In the genomic region with DNA sequence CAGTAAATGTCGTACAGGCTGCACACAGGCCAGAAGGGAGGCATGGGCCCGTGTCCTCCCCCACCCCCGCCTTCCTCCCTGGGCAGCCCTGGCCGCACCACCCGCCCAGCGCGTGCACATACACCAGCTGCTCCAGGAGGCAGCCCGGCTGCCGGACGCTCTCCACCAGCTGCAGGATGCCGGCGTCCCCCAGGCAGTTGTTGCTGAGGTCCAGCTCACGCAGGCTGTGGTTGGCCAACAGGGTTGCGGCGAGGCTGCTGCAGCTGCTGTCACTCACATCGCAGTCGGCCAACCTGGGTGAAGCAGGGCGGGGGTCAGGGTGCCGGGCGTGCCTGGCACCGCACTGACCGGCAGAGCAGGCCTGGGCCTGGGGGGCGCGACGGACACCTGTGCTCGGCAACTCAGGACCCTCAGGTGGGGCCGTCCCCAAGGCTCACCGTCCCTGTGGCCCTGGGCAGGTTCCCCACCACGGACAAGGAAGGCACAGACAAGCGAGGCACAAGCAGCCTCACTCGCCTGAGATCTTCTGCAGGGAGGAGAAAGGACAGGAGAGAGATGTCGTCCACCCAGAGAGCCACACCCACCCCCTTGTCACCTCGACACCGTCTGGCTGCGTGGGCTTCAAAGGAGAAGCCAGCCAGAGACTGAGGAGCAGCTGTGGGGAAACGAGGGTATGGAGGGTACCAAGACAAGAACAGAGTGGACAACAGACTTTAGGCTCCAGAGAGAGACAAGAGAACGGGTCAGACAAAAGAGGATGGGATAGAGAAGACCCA, we compare ENCODE assay signal across 17 cellular contexts. TPM values are rescaled to one million over a fixed set of nuclear protein-coding genes. Genes with fewer than 3 reads are reported as not detected.
DNase-seq lines count a peak whose midpoint lies in the region; ATAC-seq, FAIRE-seq and TF ChIP-seq lines count a peak whose summit lies in the region.
"Had no signal": no experiment of that assay in that cellular context is flagged by ENCODE, and none has a peak within 500 bp of the region (broad histone marks: within the 10 kb centered on the region; RNA-seq: fewer than 3 reads in every experiment).

No MANE protein-coding gene starts in this region.

- H3K9me3 ChIP-seq in A549 (no peaks in the 10 kb centered on the region), H9 (ENCODE audit: control insufficient read depth, low read depth, low read length) (no peaks in the 10 kb centered on the region)
- H3K9me3 ChIP-seq: ascending aorta, gastrocnemius medialis had no signal

- no peak overlapping the region for H4K91ac ChIP-seq in H9 (ENCODE audit: insufficient read length, low read depth, low read length)

- H3K18ac ChIP-seq in H9 (ENCODE audit: insufficient read length, low read depth, low read length): no peak overlapping the region

- H3K4me1 Mint-ChIP-seq in H9: no peaks in the 10 kb centered on the region
- H3K4me1 Mint-ChIP-seq in dendritic cell treated with granulocyte-macrophage colony-stimulating factor and Interleukin-4, amounts not matched to agents 40 ng/mL and 50 ng/mL, for 4 days (ENCODE audit: low read depth): peaks cover 44% of the 10 kb centered on the region
- H3K4me1 Mint-ChIP-seq in nephron progenitor cell: peaks cover 17% of the 10 kb centered on the region
- H3K4me1 Mint-ChIP-seq in activated CD4-positive, alpha-beta T cell treated with anti-CD3 and anti-CD28 coated beads for 36 hours: no peaks in the 10 kb centered on the region

- no peak overlapping the region for H3T11ph ChIP-seq in H9 (ENCODE audit: low read length)

- no peak overlapping the region for H2AFZ ChIP-seq in H9 (ENCODE audit: low read length)

- no peak overlapping the region for H4K8ac ChIP-seq in H9 (replicated peaks; ENCODE audit: insufficient read length, low read depth, low read length)

- H3K14ac ChIP-seq in H9 (ENCODE audit: insufficient read depth, low read length): no peak overlapping the region

- H3K9ac ChIP-seq in H9 (ENCODE audit: extremely low read depth, insufficient read length, low read length): no peak overlapping the region

- H3K27me3 Mint-ChIP-seq in H9 (ENCODE audit: low read depth) (peaks cover 4% of the 10 kb centered on the region; the same call in 1 of the 2 replicates), nephron progenitor cell (ENCODE audit: low read depth, poor library complexity) (peaks cover 3% of the 10 kb centered on the region)
- no peaks in the 10 kb centered on the region for H3K27me3 Mint-ChIP-seq in dendritic cell treated with granulocyte-macrophage colony-stimulating factor and Interleukin-4, amounts not matched to agents 40 ng/mL and 50 ng/mL, for 4 days
- H3K27me3 Mint-ChIP-seq in activated CD4-positive, alpha-beta T cell treated with anti-CD3 and anti-CD28 coated beads for 36 hours: no peaks in the 10 kb centered on the region

- H3K4ac ChIP-seq in H9 (ENCODE audit: low read depth, low read length): no peak overlapping the region

- H3K79me2 ChIP-seq in H9 (ENCODE audit: insufficient read depth, low read length): no peaks in the 10 kb centered on the region

- H3K4me3 Mint-ChIP-seq in H9: no peak overlapping the region
- no peak overlapping the region for H3K4me3 Mint-ChIP-seq in dendritic cell treated with granulocyte-macrophage colony-stimulating factor and Interleukin-4, amounts not matched to agents 40 ng/mL and 50 ng/mL, for 4 days
- no peak overlapping the region for H3K4me3 Mint-ChIP-seq in nephron progenitor cell
- no peak overlapping the region for H3K4me3 Mint-ChIP-seq in activated CD4-positive, alpha-beta T cell treated with anti-CD3 and anti-CD28 coated beads for 36 hours

- H3K27ac Mint-ChIP-seq in H9 (peak overlapping the region in 2 of 3 experiments; percentile 77 to 85; a peak in 3 of 7 replicates), nephron progenitor cell (peak overlapping the region; percentile 98)
- peak overlapping the region; percentile 56 for H3K27ac Mint-ChIP-seq in dendritic cell treated with granulocyte-macrophage colony-stimulating factor and Interleukin-4, amounts not matched to agents 40 ng/mL and 50 ng/mL, for 4 days
- H3K27ac Mint-ChIP-seq in activated CD4-positive, alpha-beta T cell treated with anti-CD3 and anti-CD28 coated beads for 36 hours: no peak overlapping the region

- ATAC-seq in A549 (peak; percentile 1 to 7; a peak in 2 of 6 replicates), HG03025 (IDR thresholded peaks at IDR 0.05; ENCODE audit: low FRiP score, unreplicated experiment) (no peak), omental fat pad (ENCODE audit: low FRiP score) (no peak)
- no peak for ATAC-seq in activated CD4-positive, alpha-beta T cell treated with anti-CD3 and anti-CD28 coated beads for 36 hours
- ATAC-seq: left colon had no signal

- no peak for TF ChIP-seq RAD21 in A549 (conservative IDR thresholded peaks at IDR 0.05 in 1 of 2, IDR thresholded peaks at IDR 0.05 in 1 of 2)

- H3K27ac ChIP-seq in A549 (no peak overlapping the region), H9 (ENCODE audit: insufficient read length, low read depth, low read length) (no peak overlapping the region)
- H3K27ac ChIP-seq: ascending aorta had no signal

- no peak for FAIRE-seq in A549 (lab: Jason Lieb, UNC)
- FAIRE-seq in GM19239 (lab: Jason Lieb, UNC): no peak

- TF ChIP-seq CTCF in A549 (IDR thresholded peaks at IDR 0.05): no peak
- no peak for TF ChIP-seq CTCF in H9 (conservative IDR thresholded peaks at IDR 0.05)
- no peak for TF ChIP-seq CTCF in nephron progenitor cell (IDR thresholded peaks at IDR 0.05)
- no peak for TF ChIP-seq CTCF in omental fat pad (IDR thresholded peaks at IDR 0.05)

- no peak overlapping the region for H2BK5ac ChIP-seq in H9 (ENCODE audit: insufficient read length, low read length)

- H3K4me2 ChIP-seq in A549 (no peak overlapping the region), H9 (ENCODE audit: insufficient read depth, insufficient read length, low read length) (no peak overlapping the region)

- no peak overlapping the region for H2BK15ac ChIP-seq in H9 (ENCODE audit: low read depth, low read length)

- H2BK20ac ChIP-seq in H9 (ENCODE audit: low read depth, low read length, poor library complexity, severe bottlenecking): no peak overlapping the region

- H3K23ac ChIP-seq in H9 (ENCODE audit: insufficient read length, low read depth, low read length): no peak overlapping the region

- no peak overlapping the region for H2BK12ac ChIP-seq in H9 (ENCODE audit: insufficient read length, low read depth, low read length)

- H3K4me1 ChIP-seq in A549 (no peaks in the 10 kb centered on the region), H9 (ENCODE audit: insufficient read depth, low read length) (no peaks in the 10 kb centered on the region)
- H3K4me1 ChIP-seq: ascending aorta, gastrocnemius medialis had no signal

- H2AK5ac ChIP-seq in H9 (ENCODE audit: insufficient read length, low read length): no peak overlapping the region

- WGBS in A549 (ENCODE audit: missing lambda C conversion rate): 94% methylated on average over 28 of the region's 37 CpGs
- no CpG with 5 or more reads among the region's 37 CpGs for WGBS in H9 (ENCODE audit: extremely low coverage, insufficient read length, low lambda C conversion rate)

- POLR2A ChIA-PET in A549 (lab: Yijun Ruan, JAX): no interaction called here
- POLR2A ChIA-PET in activated CD4-positive, alpha-beta T cell treated with anti-CD3 and anti-CD28 coated beads for 36 hours (lab: Charles Lee): interaction anchor here (0.6 kb wide), 1 partner anchor 172 kb away, joined by 3 read pairs; no protein-coding TSS in a partner anchor

- CTCF ChIA-PET in A549 (lab: Yijun Ruan, JAX): interaction anchor here (1.1 kb wide), 1 partner anchor 46 kb away, joined by 5 read pairs; no protein-coding TSS in a partner anchor
- CTCF ChIA-PET in activated CD4-positive, alpha-beta T cell treated with anti-CD3 and anti-CD28 coated beads for 36 hours (lab: Charles Lee): no interaction called here

- no peak overlapping the region for H2BK120ac ChIP-seq in H9 (ENCODE audit: low read depth, low read length, poor library complexity, severe bottlenecking)

- H3K36me3 Mint-ChIP-seq in H9 (ENCODE audit: insufficient read depth in 1 of 3, low read depth in 3 of 3) (peaks cover 32 to 68% (median 60%) of the 10 kb centered on the region in 3 experiments), nephron progenitor cell (ENCODE audit: low read depth) (peaks cover 56% of the 10 kb centered on the region)
- H3K36me3 Mint-ChIP-seq in dendritic cell treated with granulocyte-macrophage colony-stimulating factor and Interleukin-4, amounts not matched to agents 40 ng/mL and 50 ng/mL, for 4 days (ENCODE audit: low read depth): peaks cover 100% of the 10 kb centered on the region
- peaks cover 30% of the 10 kb centered on the region for H3K36me3 Mint-ChIP-seq in activated CD4-positive, alpha-beta T cell treated with anti-CD3 and anti-CD28 coated beads for 36 hours (ENCODE audit: low read depth)

- intact Hi-C loops in dendritic cell treated with granulocyte-macrophage colony-stimulating factor and Interleukin-4, amounts not matched to agents 40 ng/mL and 50 ng/mL, for 4 days (cut with micrococcal nuclease): no loop called here
- intact Hi-C loops in activated CD4-positive, alpha-beta T cell treated with anti-CD3 and anti-CD28 coated beads for 36 hours (cut with DNase I, micrococcal nuclease): no loop called here

- no peak overlapping the region for H4K5ac ChIP-seq in H9 (ENCODE audit: insufficient read length, low read depth, low read length)

- TF ChIP-seq POLR2A in A549 (IDR thresholded peaks at IDR 0.05; ENCODE audit: low read length): no peak

- H3K56ac ChIP-seq in H9 (ENCODE audit: insufficient read length, low read depth, low read length): no peak overlapping the region

- no peaks in the 10 kb centered on the region for H3K79me1 ChIP-seq in H9 (ENCODE audit: insufficient read depth, low read depth, low read length, poor library complexity, severe bottlenecking)

- no peak overlapping the region for H3K4me3 ChIP-seq in A549
- H3K4me3 ChIP-seq: ascending aorta, gastrocnemius medialis had no signal

- no peaks in the 10 kb centered on the region for H4K20me1 ChIP-seq in H9 (ENCODE audit: control insufficient read depth, insufficient read depth, insufficient read length)

- no peaks in the 10 kb centered on the region for H3K27me3 ChIP-seq in H9 (ENCODE audit: insufficient read depth, low read length)
- H3K27me3 ChIP-seq: ascending aorta, gastrocnemius medialis had no signal

- no peak for TF ChIP-seq EP300 in A549 (IDR thresholded peaks at IDR 0.05)

- H3K23me2 ChIP-seq in H9 (ENCODE audit: insufficient read length, low read depth, low read length, poor library complexity, severe bottlenecking): no peaks in the 10 kb centered on the region

- DNase-seq in A549 (ENCODE audit: low read depth in 1 of 2, low spot score in 1 of 2): no peak
- DNase-seq in H9: no peak
- DNase-seq in nephron progenitor cell: no peak
- no peak for DNase-seq in activated CD4-positive, alpha-beta T cell treated with anti-CD3 and anti-CD28 coated beads for 36 hours
- no peak for DNase-seq in omental fat pad (ENCODE audit: low spot score)
- no peak for DNase-seq in GM19239 (ENCODE audit: insufficient read length, low spot score)
- DNase-seq: activated T-cell treated with anti-CD3 and anti-CD28 coated beads, Interleukin-2, amount 50 U/mL, for 1 hour; effector CD4-positive, alpha-beta T cell; EL; KBM-7; left colon; NCI-H2029 treated with DMSO at 0.1 percent for 48 hours; stimulated activated CD8-positive, alpha-beta memory T cell treated with anti-CD3 and anti-CD28 coated beads, Interleukin-4, amount 100 ng/mL, for 48 hours had no signal

- H3K9me3 Mint-ChIP-seq in H9 (peaks cover 12% of the 10 kb centered on the region in 2 experiments), nephron progenitor cell (peaks cover 15% of the 10 kb centered on the region)
- no peaks in the 10 kb centered on the region for H3K9me3 Mint-ChIP-seq in dendritic cell treated with granulocyte-macrophage colony-stimulating factor and Interleukin-4, amounts not matched to agents 40 ng/mL and 50 ng/mL, for 4 days
- no peaks in the 10 kb centered on the region for H3K9me3 Mint-ChIP-seq in activated CD4-positive, alpha-beta T cell treated with anti-CD3 and anti-CD28 coated beads for 36 hours (ENCODE audit: low read depth)

RNA-seq across cellular contexts. Expression of gene RNH1, which starts 12.1 kb away (rescaled TPM):
- polyA plus RNA-seq in A549 (2011; rRNA removed) (85.8 and 108 TPM in 2 replicates), A549 (2017; fragmentation: RNase III; extraction: RNeasy Plus Mini Kit Qiagen cat#74134 plus additional on column Dnase treatment) (131 to 135 TPM (median 135 TPM) in 3 replicates)
- polyA plus RNA-seq in A549 (2012; cell fraction: cytosol; rRNA removed): 179 and 244 TPM in 2 replicates
- polyA plus RNA-seq in A549 (2012; cell fraction: nucleus; rRNA removed): 443 and 610 TPM in 2 replicates
- polyA minus RNA-seq in A549 (2011; rRNA and poly(A)+ RNA removed): 52.4 and 83.7 TPM in 2 replicates
- total RNA-seq in H9 (2021) (60.0 and 67.0 TPM in 2 replicates), omental fat pad (100 to 1,000 TPM; 218 to 259 (median 230) TPM)
- total RNA-seq in activated CD4-positive, alpha-beta T cell treated with anti-CD3 and anti-CD28 coated beads for 36 hours: 100 to 1,000 TPM; 111 to 116 TPM

RNA-seq across cellular contexts. Expression of gene HRAS, which starts 40.4 kb away (rescaled TPM):
- polyA plus RNA-seq in A549 (2011; rRNA removed) (56.3 and 63.3 TPM in 2 replicates), A549 (2017; fragmentation: RNase III; extraction: RNeasy Plus Mini Kit Qiagen cat#74134 plus additional on column Dnase treatment) (86.9 to 96.3 TPM (median 88.2 TPM) in 3 replicates)
- 189 and 255 TPM in 2 replicates for polyA plus RNA-seq in A549 (2012; cell fraction: cytosol; rRNA removed)
- 141 and 185 TPM in 2 replicates for polyA plus RNA-seq in A549 (2012; cell fraction: nucleus; rRNA removed)
- 71.6 and 81.9 TPM in 2 replicates for polyA minus RNA-seq in A549 (2011; rRNA and poly(A)+ RNA removed)
- total RNA-seq in H9 (2021) (61.8 and 66.0 TPM in 2 replicates), omental fat pad (10 to 100 TPM; 30.1 to 44.9 (median 35.0) TPM)
- total RNA-seq in activated CD4-positive, alpha-beta T cell treated with anti-CD3 and anti-CD28 coated beads for 36 hours: 10 to 100 TPM; 26.8 to 41.9 TPM

RNA-seq across cellular contexts. Expression of gene LRRC56, which starts 42.4 kb away (rescaled TPM):
- 0.30 and 0.32 TPM in 2 replicates for polyA plus RNA-seq in A549 (2011; rRNA removed)
- polyA plus RNA-seq in A549 (2012; cell fraction: cytosol; rRNA removed): 0.29 and 0.49 TPM in 2 replicates
- 2.3 and 2.6 TPM in 2 replicates for polyA plus RNA-seq in A549 (2012; cell fraction: nucleus; rRNA removed)
- polyA plus RNA-seq in A549 (2017; fragmentation: RNase III; extraction: RNeasy Plus Mini Kit Qiagen cat#74134 plus additional on column Dnase treatment): 0.47 to 1.1 TPM (median 1.0 TPM) in 3 replicates
- 0.15 and 0.37 TPM in 2 replicates for polyA minus RNA-seq in A549 (2011; rRNA and poly(A)+ RNA removed)
- 3.1 and 3.4 TPM in 2 replicates for total RNA-seq in H9 (2021)
- total RNA-seq in activated CD4-positive, alpha-beta T cell treated with anti-CD3 and anti-CD28 coated beads for 36 hours: under 1 TPM; 0.96 to 0.98 TPM
- total RNA-seq in omental fat pad: under 1 TPM in 3 of 4 donors, not detected in 1; 0.24 to 0.38 (median 0.32) TPM
- total RNA-seq: ascending aorta had no signal

RNA-seq across cellular contexts. Expression of gene PTDSS2, which starts 44.9 kb away (rescaled TPM):
- polyA plus RNA-seq in A549 (2011; rRNA removed): 23.4 and 28.9 TPM in 2 replicates
- 43.5 and 48.7 TPM in 2 replicates for polyA plus RNA-seq in A549 (2012; cell fraction: cytosol; rRNA removed)
- polyA plus RNA-seq in A549 (2012; cell fraction: nucleus; rRNA removed): 275 TPM in 2 replicates
- polyA plus RNA-seq in A549 (2017; fragmentation: RNase III; extraction: RNeasy Plus Mini Kit Qiagen cat#74134 plus additional on column Dnase treatment): 34.3 to 39.4 TPM (median 38.9 TPM) in 3 replicates
- 40.7 and 47.5 TPM in 2 replicates for polyA minus RNA-seq in A549 (2011; rRNA and poly(A)+ RNA removed)
- 53.4 and 55.3 TPM in 2 replicates for total RNA-seq in H9 (2021)
- 10 to 100 TPM; 14.8 to 18.8 TPM for total RNA-seq in activated CD4-positive, alpha-beta T cell treated with anti-CD3 and anti-CD28 coated beads for 36 hours
- total RNA-seq in omental fat pad: 10 to 100 TPM; 33.0 to 45.2 (median 39.0) TPM

RNA-seq across cellular contexts. Expression of gene ANO9, which starts 53.1 kb away (rescaled TPM):
- polyA plus RNA-seq in A549 (2011; rRNA removed): 0.66 and 0.70 TPM in 2 replicates
- polyA plus RNA-seq in A549 (2012; cell fraction: cytosol; rRNA removed): 0.26 and 0.32 TPM in 2 replicates
- polyA plus RNA-seq in A549 (2012; cell fraction: nucleus; rRNA removed): 6.3 and 6.6 TPM in 2 replicates
- 0.50 to 0.55 TPM (median 0.51 TPM) in 3 replicates for polyA plus RNA-seq in A549 (2017; fragmentation: RNase III; extraction: RNeasy Plus Mini Kit Qiagen cat#74134 plus additional on column Dnase treatment)
- polyA minus RNA-seq in A549 (2011; rRNA and poly(A)+ RNA removed): 0.44 and 0.58 TPM in 2 replicates
- total RNA-seq in H9 (2021): 12.3 and 13.1 TPM in 2 replicates
- total RNA-seq in activated CD4-positive, alpha-beta T cell treated with anti-CD3 and anti-CD28 coated beads for 36 hours: 10 to 100 TPM; 31.7 to 38.8 TPM
- total RNA-seq in omental fat pad: 1 to 10 TPM in 3 of 4 donors, under 1 TPM in 1; 0.79 to 3.6 (median 3.1) TPM

Comparison
In these comparisons a context has a peak if more than half of its experiments do, and no peak if none do; other contexts are left out.
1. ATAC-seq: peak in A549 (2 of 2); none in HG03025 (single experiment), activated CD4-positive, alpha-beta T cell treated with anti-CD3 and anti-CD28 coated beads for 36 hours (single experiment) and omental fat pad (single experiment).